Comparison of ENCODE assay signal across 16 cellular contexts in genomic region chr10:62264126-62264525, GRCh38. TPM values are rescaled to one million over a fixed set of nuclear protein-coding genes. Genes with fewer than 3 reads are reported as not detected.
"Had no signal": no experiment of that assay in that cellular context is flagged by ENCODE, and none has a peak within 500 bp of the region (broad histone marks: within the 10 kb centered on the region; RNA-seq: fewer than 3 reads in every experiment).

No MANE protein-coding gene starts in this region.

- H3K36me3 ChIP-seq: ascending aorta, breast epithelium, gastrocnemius medialis, left lung, tibial nerve, uterus had no signal

- H3K9me3 ChIP-seq: ascending aorta, breast epithelium, gastrocnemius medialis, left lung, tibial nerve, uterus had no signal

- H3K27me3 Mint-ChIP-seq: progenitor cell of endocrine pancreas had no signal

- H3K9me3 Mint-ChIP-seq: activated CD4-positive, alpha-beta T cell treated with anti-CD3 and anti-CD28 coated beads, Interleukin-2, amount 10 ng/mL, durations not matched to agents 7 days and 5 days; activated naive CD4-positive, alpha-beta T cell treated with anti-CD3 and anti-CD28 coated beads for 36 hours; activated T-cell treated with anti-CD3 and anti-CD28 coated beads, Interleukin-2, amount 50 U/mL, for 24 hours; nephron progenitor cell; stimulated activated naive CD8-positive, alpha-beta T cell treated with anti-CD3 and anti-CD28 coated beads, Interleukin-15, Interleukin-2, amounts not matched to agents 100 ng/mL and 50 ng/mL, for 24 hours had no signal

- H3K27ac Mint-ChIP-seq: activated CD4-positive, alpha-beta T cell treated with anti-CD3 and anti-CD28 coated beads, Interleukin-2, amount 10 ng/mL, durations not matched to agents 7 days and 5 days; activated CD8-positive, alpha-beta T cell treated with anti-CD3 and anti-CD28 coated beads, Interleukin-2, amount 10 ng/mL, durations not matched to agents 7 days and 5 days; activated naive CD4-positive, alpha-beta T cell treated with anti-CD3 and anti-CD28 coated beads for 36 hours; activated T-cell treated with anti-CD3 and anti-CD28 coated beads, Interleukin-2, amount 50 U/mL, for 24 hours; nephron progenitor cell; progenitor cell of endocrine pancreas; stimulated activated naive CD8-positive, alpha-beta T cell treated with anti-CD3 and anti-CD28 coated beads, Interleukin-15, Interleukin-2, amounts not matched to agents 100 ng/mL and 50 ng/mL, for 24 hours had no signal

- ATAC-seq: activated CD4-positive, CD25-positive, alpha-beta regulatory T cell treated with anti-CD3 and anti-CD28 coated beads, Interleukin-2, amount 50 U/mL, for 24 hours; activated CD8-positive, alpha-beta T cell treated with anti-CD3 and anti-CD28 coated beads, Interleukin-2, amount 10 ng/mL, durations not matched to agents 7 days and 5 days; gastrocnemius medialis had no signal

- H3K27me3 ChIP-seq: ascending aorta, breast epithelium, tibial nerve, uterus had no signal

- H3K4me3 Mint-ChIP-seq: activated CD4-positive, alpha-beta T cell treated with anti-CD3 and anti-CD28 coated beads, Interleukin-2, amount 10 ng/mL, durations not matched to agents 7 days and 5 days; activated CD8-positive, alpha-beta T cell treated with anti-CD3 and anti-CD28 coated beads, Interleukin-2, amount 10 ng/mL, durations not matched to agents 7 days and 5 days; activated naive CD4-positive, alpha-beta T cell treated with anti-CD3 and anti-CD28 coated beads for 36 hours; activated T-cell treated with anti-CD3 and anti-CD28 coated beads, Interleukin-2, amount 50 U/mL, for 24 hours; stimulated activated naive CD8-positive, alpha-beta T cell treated with anti-CD3 and anti-CD28 coated beads, Interleukin-15, Interleukin-2, amounts not matched to agents 100 ng/mL and 50 ng/mL, for 24 hours had no signal

- DNase-seq: activated CD8-positive, alpha-beta T cell treated with anti-CD3 and anti-CD28 coated beads, Interleukin-2, amount 10 ng/mL, durations not matched to agents 7 days and 5 days; activated naive CD4-positive, alpha-beta T cell treated with anti-CD3 and anti-CD28 coated beads for 36 hours; activated T-cell treated with anti-CD3 and anti-CD28 coated beads, Interleukin-2, amount 50 U/mL, for 24 hours; gastrocnemius medialis; left lung; occipital lobe; uterus had no signal

- H3K4me3 ChIP-seq: ascending aorta, breast epithelium, coronary artery, gastrocnemius medialis, left lung, tibial nerve, uterus had no signal

- H3K27ac ChIP-seq: ascending aorta, breast epithelium, coronary artery, gastrocnemius medialis, left lung, tibial nerve, uterus had no signal

RNA-seq across cellular contexts. Expression of gene RTKN2, which starts 4.5 kb away (rescaled TPM):
- total RNA-seq: ascending aorta, gastrocnemius medialis had no signal
